10 cellular contexts compared by ENCODE assay signal in the genomic region with DNA sequence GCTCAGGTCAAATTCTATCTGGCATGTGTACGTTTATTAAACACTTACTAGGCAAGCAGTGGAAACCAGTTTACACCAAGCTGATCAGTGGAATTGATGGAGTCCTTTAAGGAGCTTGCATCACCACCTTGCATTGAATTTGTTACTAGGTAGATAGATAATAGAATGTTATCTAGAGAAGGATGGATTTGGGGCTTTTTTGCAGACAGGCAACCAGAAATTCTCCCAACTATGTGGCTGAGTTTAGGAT. TPM values are rescaled to one million over a fixed set of nuclear protein-coding genes. Genes with fewer than 3 reads are reported as not detected.
DNase-seq lines count a peak whose midpoint lies in the region; ATAC-seq and TF ChIP-seq lines count a peak whose summit lies in the region.
"Had no signal": no experiment of that assay in that cellular context is flagged by ENCODE, and none has a peak within 500 bp of the region (broad histone marks: within the 10 kb centered on the region; RNA-seq: fewer than 3 reads in every experiment).

No MANE protein-coding gene starts in this region.

- H3K27me3 ChIP-seq in PC-9 (ENCODE audit: insufficient read depth, low read depth), result no peaks in the 10 kb centered on the region
- no peaks in the 10 kb centered on the region for H3K27me3 ChIP-seq in tibial nerve
- H3K27me3 ChIP-seq: transverse colon had no signal

- ATAC-seq in GM19467 (IDR thresholded peaks at IDR 0.05; ENCODE audit: unreplicated experiment) (peak; percentile 20), esophagus mucosa (peak; percentile 21), HG03280 (IDR thresholded peaks at IDR 0.05; ENCODE audit: unreplicated experiment) (no peak), GM21526 (IDR thresholded peaks at IDR 0.05; ENCODE audit: low FRiP score, unreplicated experiment) (no peak)

- no peak overlapping the region for H2AFZ ChIP-seq in PC-9

- H3K27ac ChIP-seq in 22Rv1 (peak overlapping the region; percentile 84), PC-9 (peak overlapping the region; percentile 96), tibial nerve (peak overlapping the region in 1 of 4 donors; percentile 70)

- H3K9me3 ChIP-seq in PC-9 (ENCODE audit: insufficient read depth, low read depth) (no peaks in the 10 kb centered on the region), tibial nerve (no peaks in the 10 kb centered on the region)
- H3K9me3 ChIP-seq: transverse colon had no signal

- peak overlapping the region; percentile 20; the same call in 1 of the 2 replicates for H3K4me3 ChIP-seq in PC-9
- H3K4me3 ChIP-seq in tibial nerve, result no peak overlapping the region
- H3K4me3 ChIP-seq: transverse colon had no signal

- no peak for TF ChIP-seq EP300 in tibial nerve (IDR thresholded peaks at IDR 0.05)

- no peaks in the 10 kb centered on the region for H3K9me2 ChIP-seq in PC-9 (ENCODE audit: insufficient read depth)

- H3K4me1 ChIP-seq in PC-9 (replicated peaks; ENCODE audit: insufficient read depth) (peaks cover 38% of the 10 kb centered on the region), tibial nerve (peaks cover 0 to 24% (median 7%) of the 10 kb centered on the region in 4 donors)
- H3K4me1 ChIP-seq: transverse colon had no signal

- intact Hi-C loops in PC-9 (cut with micrococcal nuclease; ENCODE audit: unreplicated experiment), result no loop called here

- H3K36me3 ChIP-seq in PC-9 (ENCODE audit: low read depth), result no peaks in the 10 kb centered on the region
- no peaks in the 10 kb centered on the region for H3K36me3 ChIP-seq in tibial nerve
- H3K36me3 ChIP-seq: transverse colon had no signal

- TF ChIP-seq POLR2A in tibial nerve (IDR thresholded peaks at IDR 0.05), result no peak

- H3F3A ChIP-seq in PC-9 (ENCODE audit: insufficient read depth, low read depth), result peaks cover 26% of the 10 kb centered on the region

- DNase-seq in PC-9 (peak in 1 of 2 experiments; percentile 32), tibial nerve (ENCODE audit: low spot score in 2 of 2) (no peak), NCI-H2081 treated with DMSO at 0.1 percent for 48 hours (lab: John Stamatoyannopoulos, UW) (no peak)
- DNase-seq: NCI-H2107, transverse colon had no signal

- peak overlapping the region; percentile 68 for H3K4me2 ChIP-seq in PC-9

- POLR2A ChIA-PET in PC-9 (lab: Charles Lee; ENCODE audit: unreplicated experiment), result interaction anchor here (0.6 to 0.7 kb wide), 6 partner anchors 17 to 1907 kb away, joined by 3 to 10 read pairs (median 4); no protein-coding TSS in a partner anchor

- TF ChIP-seq CTCF in 22Rv1 (IDR thresholded peaks at IDR 0.05) (no peak), PC-9 (conservative IDR thresholded peaks at IDR 0.05) (no peak), tibial nerve (IDR thresholded peaks at IDR 0.05) (no peak)

- no peaks in the 10 kb centered on the region for H3K79me2 ChIP-seq in PC-9 (ENCODE audit: low read depth)

- no TSS peak for BruUV-seq in PC-9 (replicated peaks; lab: Mats Ljungman, UMichigan)

- no peaks in the 10 kb centered on the region for H4K20me1 ChIP-seq in PC-9 (ENCODE audit: insufficient read depth)

- CTCF ChIA-PET in PC-9 (lab: Charles Lee), result interaction anchor here (1.0 to 1.4 kb wide), 4 partner anchors 13 to 121 kb away, joined by 4 to 17 read pairs (median 9); no protein-coding TSS in a partner anchor

- WGBS in tibial nerve, 2 donors, result 71% methylated on average over 1 of the region's 1 CpG

RNA-seq across cellular contexts. Expression of a gene that starts 44.9 kb away (rescaled TPM):
- total RNA-seq in PC-9 (2021) (5.3 and 10.9 TPM in 2 replicates), esophagus mucosa (4.0 TPM), tibial nerve (1 to 10 TPM; 4.8 to 5.9 (median 5.3) TPM)

Comparison
In these comparisons a context has a peak if more than half of its experiments do, and no peak if none do; other contexts are left out.
1. ATAC-seq: peak in GM19467 (single experiment) and esophagus mucosa (single experiment); none in HG03280 (single experiment) and GM21526 (single experiment).